Comparison of ENCODE assay signal across 1 cellular context in genomic region chr1:19685994-19686393, GRCh38.
TF ChIP-seq lines count a peak whose summit lies in the region.

No MANE protein-coding gene starts in this region.

TF ChIP-seq in WTC11, 78 proteins besides CTCF, POLR2A, EP300 and RAD21 (continued from another document):
- TF ChIP-seq ZNF425 (CRISPR knock-in tag; conservative IDR thresholded peaks at IDR 0.05) (no peak), MAX (CRISPR knock-in tag; IDR thresholded peaks at IDR 0.05) (no peak), ZNF416 (CRISPR knock-in tag; IDR thresholded peaks at IDR 0.05) (no peak), ATF3 (CRISPR knock-in tag; conservative IDR thresholded peaks at IDR 0.05) (no peak)
